32 cellular contexts compared by ENCODE assay signal in the genomic region with DNA sequence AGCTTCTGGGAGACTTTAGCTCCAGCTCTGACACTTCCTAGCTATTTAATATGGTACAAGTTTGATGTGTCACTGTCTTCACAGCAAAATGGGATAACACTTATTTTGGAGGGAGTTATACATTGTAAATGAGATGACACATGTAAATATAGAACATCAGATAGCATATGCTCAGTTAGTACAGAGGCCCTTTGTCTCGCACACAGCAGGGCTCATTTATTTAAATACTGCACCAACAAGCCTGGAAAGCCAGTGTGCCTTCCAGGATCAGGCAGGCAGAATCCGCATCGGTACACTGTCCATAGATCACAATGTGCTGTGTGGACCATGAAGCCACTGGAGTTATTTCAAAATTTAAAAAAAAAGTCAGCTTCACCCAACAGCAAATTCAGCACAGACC. TPM values are rescaled to one million over a fixed set of nuclear protein-coding genes. Genes with fewer than 3 reads are reported as not detected.
"Had no signal": no experiment of that assay in that cellular context is flagged by ENCODE, and none has a peak within 500 bp of the region (broad histone marks: within the 10 kb centered on the region; RNA-seq: fewer than 3 reads in every experiment).

No MANE protein-coding gene starts in this region.

- DNase-seq: activated CD4-positive, alpha-beta T cell treated with anti-CD3 and anti-CD28 coated beads, Interleukin-2, amount 10 ng/mL, durations not matched to agents 24 days and 14 days; activated CD4-positive, alpha-beta T cell treated with anti-CD3 and anti-CD28 coated beads, Interleukin-2, amount 50 U/mL, for 4 hours; activated CD8-positive, alpha-beta T cell treated with anti-CD3 and anti-CD28 coated beads for 36 hours; activated effector memory CD4-positive, alpha-beta T cell treated with anti-CD3 and anti-CD28 coated beads, Interleukin-2, amount 50 U/mL, for 16 hours; activated naive CD4-positive, alpha-beta T cell; activated T-cell treated with anti-CD3 and anti-CD28 coated beads, Interleukin-2, amount 50 U/mL, for 1 hour; activated T-cell treated with anti-CD3 and anti-CD28 coated beads, Interleukin-2, amount 50 U/mL, for 72 hours; adrenal gland; body of pancreas; MM.1S; MV-4-11; NCI-H1092; NCI-H1417; NCI-H146; NCI-H187; NCI-H2029 treated with DMSO at 0.1 percent for 48 hours; NCI-H2107; NCI-H2171; NCI-H510A; NCI-H526; NCI-H748 treated with DMSO at 0.1 percent for 48 hours; NK-92 treated with Interleukin-12 subunit alpha and Interleukin-12 subunit beta, amount 100 ng/mL, for 24 hours; PC-3; Peyer's patch; SIG-M5; SW 1271; T-helper 1 cell; T1000 had no signal

- H3K27me3 Mint-ChIP-seq: activated CD4-positive, alpha-beta T cell treated with anti-CD3 and anti-CD28 coated beads, Interleukin-2, amount 10 ng/mL, durations not matched to agents 24 days and 14 days; activated CD8-positive, alpha-beta T cell treated with anti-CD3 and anti-CD28 coated beads for 36 hours; activated T-helper 17 cell treated with anti-CD3 and anti-CD28 coated beads, Interleukin-2, amount 50 U/mL, for 72 hours had no signal

- ATAC-seq: activated CD8-positive, alpha-beta T cell treated with anti-CD3 and anti-CD28 coated beads for 36 hours; activated naive CD4-positive, alpha-beta T cell treated with anti-CD3 and anti-CD28 coated beads, Interleukin-2, amount 50 U/mL, for 72 hours; activated T-cell treated with anti-CD3 and anti-CD28 coated beads, Interleukin-2, amount 50 U/mL, for 72 hours; activated T-helper 17 cell treated with anti-CD3 and anti-CD28 coated beads, Interleukin-2, amount 50 U/mL, for 72 hours; body of pancreas; PC-3; Right ventricle myocardium inferior had no signal

- H3K4me3 Mint-ChIP-seq: activated CD4-positive, alpha-beta T cell treated with anti-CD3 and anti-CD28 coated beads, Interleukin-2, amount 10 ng/mL, durations not matched to agents 24 days and 14 days; activated CD8-positive, alpha-beta T cell treated with anti-CD3 and anti-CD28 coated beads for 36 hours; activated T-cell treated with anti-CD3 and anti-CD28 coated beads, Interleukin-2, amount 50 U/mL, for 72 hours; activated T-helper 17 cell treated with anti-CD3 and anti-CD28 coated beads, Interleukin-2, amount 50 U/mL, for 72 hours had no signal

- H3K27ac Mint-ChIP-seq: activated CD8-positive, alpha-beta T cell treated with anti-CD3 and anti-CD28 coated beads for 36 hours; activated naive CD4-positive, alpha-beta T cell treated with anti-CD3 and anti-CD28 coated beads, Interleukin-2, amount 50 U/mL, for 72 hours; activated T-cell treated with anti-CD3 and anti-CD28 coated beads, Interleukin-2, amount 50 U/mL, for 72 hours had no signal

RNA-seq across cellular contexts. Expression of a gene that starts 48.6 kb away (rescaled TPM):
- total RNA-seq: LHCN-M2, PC-3 had no signal
